In genomic region chr14:49634547-49635334, GRCh38 we compare ENCODE assay signal across 1 cellular context.
TF ChIP-seq lines count a peak whose summit lies in the region.

Gene DNAAF2 (minus strand): TSS chr14:49635244. CDS start chr14:49635149, 95 bp downstream.

TF ChIP-seq in HepG2, 621 proteins besides CTCF, POLR2A, EP300 and RAD21 (continued from another document and continues in another):
- no peak for TF ChIP-seq MYNN (CRISPR knock-in tag; IDR thresholded peaks at IDR 0.05; ENCODE audit: low read depth)
- TF ChIP-seq YEATS4 (CRISPR knock-in tag; IDR thresholded peaks at IDR 0.05; ENCODE audit: borderline replicate concordance) = peak; percentile 27; the same call in 1 of the 2 replicates
- TF ChIP-seq ZNF441 (CRISPR knock-in tag; IDR thresholded peaks at IDR 0.05; ENCODE audit: borderline replicate concordance) = 0 out of 2 replicates have a peak, but pooled peaks have one; percentile 7
- TF ChIP-seq PHF8 (CRISPR knock-in tag; IDR thresholded peaks at IDR 0.05) = peak; percentile 49; the same call in 1 of the 2 replicates
- TF ChIP-seq MEF2D (CRISPR knock-in tag; IDR thresholded peaks at IDR 0.05) = no peak
- TF ChIP-seq IRX3 (CRISPR knock-in tag; IDR thresholded peaks at IDR 0.05; ENCODE audit: borderline replicate concordance, low read depth) = peak; percentile 67; the same call in 1 of the 2 replicates
- peak; percentile 62; the same call in 1 of the 2 replicates for TF ChIP-seq MEIS2 (CRISPR knock-in tag; IDR thresholded peaks at IDR 0.05)
- no peak for TF ChIP-seq HCFC1 (IDR thresholded peaks at IDR 0.05; ENCODE audit: low read depth, low read length)
- TF ChIP-seq ETS1 (CRISPR knock-in tag; IDR thresholded peaks at IDR 0.05) = no peak
- TF ChIP-seq GLMP (CRISPR knock-in tag; IDR thresholded peaks at IDR 0.05; ENCODE audit: borderline replicate concordance) = peak; percentile 27; the same call in 1 of the 2 replicates
- TF ChIP-seq ZNF317 (CRISPR knock-in tag; IDR thresholded peaks at IDR 0.05) = peak; percentile 62; the same call in 1 of the 2 replicates
- TF ChIP-seq PCBP1 (IDR thresholded peaks at IDR 0.05; ENCODE audit: borderline replicate concordance, low read depth, low read length) = 0 out of 2 replicates have a peak, but pooled peaks have one; percentile 18
- no peak for TF ChIP-seq AKAP8 (CRISPR knock-in tag; IDR thresholded peaks at IDR 0.05)
- TF ChIP-seq ZNF230 (CRISPR knock-in tag; IDR thresholded peaks at IDR 0.05) = 0 out of 2 replicates have a peak, but pooled peaks have one; percentile 4
- TF ChIP-seq HOXD1 (CRISPR knock-in tag; IDR thresholded peaks at IDR 0.05) = 0 out of 2 replicates have a peak, but pooled peaks have one; percentile 70
- TF ChIP-seq MXD1 (CRISPR knock-in tag; IDR thresholded peaks at IDR 0.05) = peak; percentile 88; the same call in 1 of the 2 replicates
- TF ChIP-seq ZBTB42 (CRISPR knock-in tag; IDR thresholded peaks at IDR 0.05) = 0 out of 2 replicates have a peak, but pooled peaks have one; percentile 14
- no peak for TF ChIP-seq CBX1 (IDR thresholded peaks at IDR 0.05; ENCODE audit: low read depth)
- no peak for TF ChIP-seq PHB2 (IDR thresholded peaks at IDR 0.05; ENCODE audit: partially characterized antibody)
- TF ChIP-seq GATAD1 (CRISPR knock-in tag; IDR thresholded peaks at IDR 0.05) = no peak
- TF ChIP-seq ZFP41 (CRISPR knock-in tag; IDR thresholded peaks at IDR 0.05; ENCODE audit: borderline replicate concordance) = 0 out of 2 replicates have a peak, but pooled peaks have one; percentile 10
- TF ChIP-seq CREB3 (CRISPR knock-in tag; IDR thresholded peaks at IDR 0.05) = peak; percentile 66; the same call in 1 of the 2 replicates
- peak; percentile 86 for TF ChIP-seq MTERF4 (CRISPR knock-in tag; IDR thresholded peaks at IDR 0.05)
- TF ChIP-seq MAF1 (CRISPR knock-in tag; IDR thresholded peaks at IDR 0.05; ENCODE audit: borderline replicate concordance) = no peak
- TF ChIP-seq TMF1 (CRISPR knock-in tag; IDR thresholded peaks at IDR 0.05; ENCODE audit: low read depth) = peak; percentile 74; the same call in 1 of the 2 replicates
- no peak for TF ChIP-seq SRSF9 (IDR thresholded peaks at IDR 0.05; ENCODE audit: borderline replicate concordance, insufficient read depth, low read depth, low read length, poor library complexity, severe bottlenecking)
- no peak for TF ChIP-seq LCORL (IDR thresholded peaks at IDR 0.05)
- peak; percentile 34; the same call in 1 of the 2 replicates for TF ChIP-seq LCORL (CRISPR knock-in tag; IDR thresholded peaks at IDR 0.05)
- TF ChIP-seq ZUFSP (CRISPR knock-in tag; IDR thresholded peaks at IDR 0.05; ENCODE audit: borderline replicate concordance) = no peak
- 0 out of 2 replicates have a peak, but pooled peaks have one; percentile 13 for TF ChIP-seq CSRNP1 (CRISPR knock-in tag; IDR thresholded peaks at IDR 0.05)
- TF ChIP-seq ZNF792 (CRISPR knock-in tag; IDR thresholded peaks at IDR 0.05) = 0 out of 2 replicates have a peak, but pooled peaks have one; percentile 18
- TF ChIP-seq KDM2A (CRISPR knock-in tag; IDR thresholded peaks at IDR 0.05; ENCODE audit: borderline replicate concordance, low read depth) = peak; percentile 48
- 0 out of 2 replicates have a peak, but pooled peaks have one; percentile 15 for TF ChIP-seq ZNF44 (CRISPR knock-in tag; IDR thresholded peaks at IDR 0.05)
- peak; percentile 0; the same call in 1 of the 2 replicates for TF ChIP-seq HOXA3 (CRISPR knock-in tag; IDR thresholded peaks at IDR 0.05)
- peak; percentile 20; the same call in 1 of the 2 replicates for TF ChIP-seq ZNF691 (CRISPR knock-in tag; IDR thresholded peaks at IDR 0.05; ENCODE audit: borderline replicate concordance, low read depth)
- TF ChIP-seq MAZ (IDR thresholded peaks at IDR 0.05; ENCODE audit: borderline replicate concordance, low read depth, low read length) = 0 out of 2 replicates have a peak, but pooled peaks have one; percentile 24
- peak; percentile 9; the same call in 1 of the 2 replicates for TF ChIP-seq MAZ (CRISPR knock-in tag; IDR thresholded peaks at IDR 0.05; ENCODE audit: low read depth)
- no peak; the same call in 1 of the 2 replicates for TF ChIP-seq STAG1 (CRISPR knock-in tag; IDR thresholded peaks at IDR 0.05)
- 0 out of 2 replicates have a peak, but pooled peaks have one; percentile 1 for TF ChIP-seq TFAP4 (IDR thresholded peaks at IDR 0.05; ENCODE audit: borderline replicate concordance, low read depth)
- peak; percentile 95 for TF ChIP-seq ZNF703 (CRISPR knock-in tag; IDR thresholded peaks at IDR 0.05; ENCODE audit: borderline replicate concordance)
- TF ChIP-seq ZNF180 (CRISPR knock-in tag; IDR thresholded peaks at IDR 0.05; ENCODE audit: borderline replicate concordance, low read depth) = 0 out of 2 replicates have a peak, but pooled peaks have one; percentile 37
- peak; percentile 6; the same call in 1 of the 2 replicates for TF ChIP-seq IRF9 (CRISPR knock-in tag; IDR thresholded peaks at IDR 0.05; ENCODE audit: borderline replicate concordance)
- no peak for TF ChIP-seq THAP11 (CRISPR knock-in tag; IDR thresholded peaks at IDR 0.05)
- TF ChIP-seq NR0B2 (CRISPR knock-in tag; IDR thresholded peaks at IDR 0.05) = 0 out of 2 replicates have a peak, but pooled peaks have one; percentile 16
- peak; percentile 40; the same call in 1 of the 2 replicates for TF ChIP-seq ZSCAN20 (CRISPR knock-in tag; IDR thresholded peaks at IDR 0.05; ENCODE audit: borderline replicate concordance)
- peak; percentile 49 for TF ChIP-seq SRSF1 (optimal IDR thresholded peaks at IDR 0.05; ENCODE audit: low read depth, low read length)
- no peak for TF ChIP-seq MIER2 (CRISPR knock-in tag; IDR thresholded peaks at IDR 0.05)
- 0 out of 2 replicates have a peak, but pooled peaks have one; percentile 8 for TF ChIP-seq PRMT3 (CRISPR knock-in tag; IDR thresholded peaks at IDR 0.05; ENCODE audit: borderline replicate concordance, low read depth)
- peak; percentile 58; the same call in 1 of the 2 replicates for TF ChIP-seq ZNF337 (CRISPR knock-in tag; IDR thresholded peaks at IDR 0.05; ENCODE audit: borderline replicate concordance, low read depth)
- peak; percentile 94 for TF ChIP-seq ZNF138 (CRISPR knock-in tag; IDR thresholded peaks at IDR 0.05; ENCODE audit: low read depth)
- TF ChIP-seq UBTF (CRISPR knock-in tag; IDR thresholded peaks at IDR 0.05) = 0 out of 2 replicates have a peak, but pooled peaks have one; percentile 18
